ENCODE assay signal across 19 cellular contexts in the genomic region with DNA sequence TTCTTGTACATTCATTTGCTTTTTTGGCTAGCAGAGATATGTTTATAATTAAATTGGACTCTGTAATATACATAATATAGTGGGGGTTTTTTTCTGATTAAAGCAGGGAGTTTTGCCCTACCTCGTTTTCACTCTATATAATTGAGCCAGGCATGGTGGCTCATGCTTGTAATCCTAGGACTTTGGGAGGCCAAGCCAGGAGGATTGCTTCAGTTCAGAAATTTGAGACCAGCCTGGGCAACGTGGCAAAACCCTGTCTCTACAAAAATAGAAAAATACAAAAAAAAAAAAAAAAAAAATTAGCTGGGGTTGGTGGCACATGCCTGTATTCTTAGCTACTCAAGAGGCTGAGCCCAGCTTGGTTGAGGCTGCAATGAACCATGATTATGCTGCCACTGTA. TPM values are rescaled to one million over a fixed set of nuclear protein-coding genes. Genes with fewer than 3 reads are reported as not detected.
DNase-seq lines count a peak whose midpoint lies in the region; ATAC-seq and TF ChIP-seq lines count a peak whose summit lies in the region.
"Had no signal": no experiment of that assay in that cellular context is flagged by ENCODE, and none has a peak within 500 bp of the region (broad histone marks: within the 10 kb centered on the region; RNA-seq: fewer than 3 reads in every experiment).

No MANE protein-coding gene starts in this region.

- H3K4me3 ChIP-seq in psoas muscle (no peak overlapping the region), dorsolateral prefrontal cortex (no peak overlapping the region)
- H3K4me3 ChIP-seq: GM23248, SJSA1 had no signal

- H3K27me3 ChIP-seq in CD4-positive, alpha-beta T cell (ENCODE audit: control insufficient read depth, insufficient read depth, low read length): no peaks in the 10 kb centered on the region
- no peaks in the 10 kb centered on the region for H3K27me3 ChIP-seq in psoas muscle (ENCODE audit: insufficient read depth in 3 of 3, low read length in 2 of 3)
- no peaks in the 10 kb centered on the region for H3K27me3 ChIP-seq in dorsolateral prefrontal cortex
- H3K27me3 ChIP-seq: SJSA1 had no signal

- no peak for TF ChIP-seq CTCF in CD4-positive, alpha-beta T cell (IDR thresholded peaks at IDR 0.05)
- no peak for TF ChIP-seq CTCF in psoas muscle (IDR thresholded peaks at IDR 0.05)
- TF ChIP-seq CTCF in dorsolateral prefrontal cortex (IDR thresholded peaks at IDR 0.05 in 54 of 56, conservative IDR thresholded peaks at IDR 0.05 in 2 of 56; ENCODE audit: low read depth in 1 of 56, partially characterized antibody in 56 of 56): no peak

- no peak overlapping the region for H3K4me3 Mint-ChIP-seq in CD4-positive, alpha-beta T cell
- H3K4me3 Mint-ChIP-seq in IgD-negative memory B cell: no peak overlapping the region
- H3K4me3 Mint-ChIP-seq: CD4-positive, alpha-beta memory T cell had no signal

- no peaks in the 10 kb centered on the region for H3K9me3 ChIP-seq in CD4-positive, alpha-beta T cell (ENCODE audit: control insufficient read depth, low read length)
- H3K9me3 ChIP-seq in psoas muscle: no peaks in the 10 kb centered on the region
- H3K9me3 ChIP-seq: SJSA1 had no signal

- peaks cover 54% of the 10 kb centered on the region for H3K4me1 ChIP-seq in psoas muscle

- no peak for DNase-seq in CD4-positive, alpha-beta T cell
- peak; percentile 45 for DNase-seq in fibroblast of peridontal ligament (ENCODE audit: extremely low read depth)
- DNase-seq in psoas muscle: no peak
- no peak for DNase-seq in DMS53 treated with DMSO at 0.1 percent for 48 hours (lab: John Stamatoyannopoulos, UW; ENCODE audit: unreplicated experiment)
- no peak for DNase-seq in dorsolateral prefrontal cortex
- DNase-seq in nucleus accumbens (lab: John Stamatoyannopoulos, UW): no peak
- DNase-seq: AML-193; CD4-positive, alpha-beta memory T cell; DMS79; GM23248; NCI-H1436 treated with DMSO at 0.1 percent for 48 hours; NCI-H2081; NCI-H510A; NCI-H774; RPMI8226 had no signal

- peaks cover 49% of the 10 kb centered on the region for H3K36me3 Mint-ChIP-seq in CD4-positive, alpha-beta T cell (ENCODE audit: low read depth)
- peaks cover 3% of the 10 kb centered on the region for H3K36me3 Mint-ChIP-seq in IgD-negative memory B cell

- H3K36me3 ChIP-seq in psoas muscle (ENCODE audit: insufficient read depth in 1 of 2, low read depth in 1 of 2): peaks cover 0 to 28% of the 10 kb centered on the region in 2 donors

- peak overlapping the region; percentile 61 for H3K27ac Mint-ChIP-seq in CD4-positive, alpha-beta T cell
- peak overlapping the region in 2 of 3 donors; percentile 39 for H3K27ac Mint-ChIP-seq in IgD-negative memory B cell

- no peaks in the 10 kb centered on the region for H3K27me3 Mint-ChIP-seq in CD4-positive, alpha-beta T cell
- H3K27me3 Mint-ChIP-seq in IgD-negative memory B cell: no peaks in the 10 kb centered on the region
- H3K27me3 Mint-ChIP-seq: CD4-positive, alpha-beta memory T cell had no signal

- ATAC-seq in CD4-positive, alpha-beta T cell (ENCODE audit: poor library complexity): no peak
- ATAC-seq in psoas muscle: peak; percentile 45 to 71 (median 54)
- ATAC-seq: HepG2 had no signal

- POLR2A ChIA-PET in CD4-positive, alpha-beta T cell (lab: Charles Lee): no interaction called here

- CTCF ChIA-PET in CD4-positive, alpha-beta T cell (lab: Charles Lee): no interaction called here

- intact Hi-C loops in CD4-positive, alpha-beta T cell (cut with DNase I, micrococcal nuclease): loop anchor here in 1 of 2 experiments (5.0 kb wide), 1 partner anchor 38 kb away; no protein-coding TSS in a partner anchor
- intact Hi-C loops in psoas muscle (cut with DNase I): no loop called here
- intact Hi-C loops in dorsolateral prefrontal cortex (cut with DNase I): no loop called here

- no peaks in the 10 kb centered on the region for H3K9me3 Mint-ChIP-seq in CD4-positive, alpha-beta T cell
- no peaks in the 10 kb centered on the region for H3K9me3 Mint-ChIP-seq in IgD-negative memory B cell
- H3K9me3 Mint-ChIP-seq: CD4-positive, alpha-beta memory T cell had no signal

- H3K4me1 Mint-ChIP-seq in CD4-positive, alpha-beta T cell (ENCODE audit: low read depth): peaks cover 59% of the 10 kb centered on the region
- H3K4me1 Mint-ChIP-seq in IgD-negative memory B cell: peaks cover 29 to 39% (median 36%) of the 10 kb centered on the region in 3 donors

- WGBS in psoas muscle, 3 donors: 17 to 37% (median 25%) methylated on average over 2 of the region's 2 CpGs

- H3K27ac ChIP-seq in CD4-positive, alpha-beta T cell (ENCODE audit: low read depth, low read length): no peak overlapping the region
- H3K27ac ChIP-seq in psoas muscle (peak overlapping the region; percentile 88), dorsolateral prefrontal cortex (no peak overlapping the region)
- H3K27ac ChIP-seq: GM23248, KMS-11, SJSA1 had no signal

RNA-seq across cellular contexts. Expression of a gene that starts 42.2 kb away (rescaled TPM):
- 100 to 1,000 TPM; 120 to 123 TPM for total RNA-seq in CD4-positive, alpha-beta T cell
- polyA plus RNA-seq in IgD-negative memory B cell: 17.8 TPM
- total RNA-seq in psoas muscle: 100 to 1,000 TPM; 118 to 168 (median 147) TPM
- 100 to 1,000 TPM in 1 of 3 donors, 10 to 100 TPM in 2; 43.8 to 157 (median 53.8) TPM for polyA plus RNA-seq in psoas muscle
- 100 to 1,000 TPM; 167 to 390 (median 327) TPM for total RNA-seq in dorsolateral prefrontal cortex
